Comparison of ENCODE assay signal across 21 cellular contexts in the genomic region with DNA sequence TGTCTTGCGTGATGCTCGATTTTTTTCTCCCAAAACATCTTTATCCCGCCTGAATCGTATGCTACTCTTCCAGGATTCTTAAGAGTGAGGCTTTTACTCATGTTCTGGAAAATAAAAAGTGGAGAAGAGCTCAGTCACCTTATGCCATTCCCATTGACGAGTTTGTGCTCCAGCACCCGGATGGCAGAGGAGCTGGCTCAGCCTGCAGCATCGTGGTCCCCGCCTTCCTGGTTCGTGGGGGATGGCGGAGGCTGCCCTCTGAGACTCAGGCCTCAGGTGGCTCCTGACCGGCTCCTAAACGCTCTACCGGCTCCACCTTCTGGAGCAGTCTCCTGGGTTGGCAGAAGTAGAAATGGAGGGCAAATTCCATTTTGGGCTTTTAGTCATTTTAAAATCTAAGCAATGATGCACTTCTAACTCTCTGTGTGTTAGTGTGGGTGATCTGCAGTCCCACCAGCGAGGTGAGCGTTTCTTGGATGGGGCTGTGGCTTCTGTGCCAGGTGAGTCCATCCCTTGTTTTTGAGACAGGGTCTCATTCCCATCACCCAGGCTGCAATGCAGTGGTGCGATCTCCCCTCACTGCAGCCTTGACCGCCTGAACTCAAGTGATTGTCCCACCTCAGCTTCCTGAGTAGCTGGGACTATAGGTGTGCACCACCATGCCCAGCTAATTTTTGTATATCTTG. TPM values are rescaled to one million over a fixed set of nuclear protein-coding genes. Genes with fewer than 3 reads are reported as not detected.
DNase-seq lines count a peak whose midpoint lies in the region; ATAC-seq, FAIRE-seq and TF ChIP-seq lines count a peak whose summit lies in the region.
"Had no signal": no experiment of that assay in that cellular context is flagged by ENCODE, and none has a peak within 500 bp of the region (broad histone marks: within the 10 kb centered on the region; RNA-seq: fewer than 3 reads in every experiment).

No MANE protein-coding gene starts in this region.

- H3K9me3 Mint-ChIP-seq in CD8-positive, alpha-beta T cell = no peaks in the 10 kb centered on the region
- H3K9me3 Mint-ChIP-seq in activated naive CD8-positive, alpha-beta T cell treated with anti-CD3 and anti-CD28 coated beads, Interleukin-2, amount 50 U/mL, for 24 hours = peaks cover 4% of the 10 kb centered on the region
- H3K9me3 Mint-ChIP-seq: CD4-positive, alpha-beta T cell had no signal

- H3K36me3 ChIP-seq in SK-N-SH (replicated peaks in 1 of 2; ENCODE audit: control insufficient read depth in 1 of 2, insufficient read depth in 2 of 2, low read length in 1 of 2) = no peaks in the 10 kb centered on the region
- H3K36me3 ChIP-seq in CD8-positive, alpha-beta T cell (ENCODE audit: insufficient read depth, low read length) = no peaks in the 10 kb centered on the region
- H3K36me3 ChIP-seq in pancreas = no peaks in the 10 kb centered on the region
- H3K36me3 ChIP-seq in left ventricle myocardium inferior = no peaks in the 10 kb centered on the region
- H3K36me3 ChIP-seq: SJSA1, tibial artery had no signal

- H3K4me2 ChIP-seq in SK-N-SH = no peak overlapping the region

- no peak overlapping the region for H2AFZ ChIP-seq in SK-N-SH (ENCODE audit: low read depth)

- H3K4me1 ChIP-seq in SK-N-SH (ENCODE audit: control insufficient read depth in 1 of 2, insufficient read depth in 2 of 2, low read depth in 1 of 2, low read length in 1 of 2) (peaks cover 0 to 28% of the 10 kb centered on the region in 2 experiments; a peak in 1 of 4 replicates), pancreas (peaks cover 57 to 63% (median 59%) of the 10 kb centered on the region in 3 donors), left ventricle myocardium inferior (peaks cover 20% of the 10 kb centered on the region)
- no peaks in the 10 kb centered on the region for H3K4me1 ChIP-seq in CD8-positive, alpha-beta T cell (ENCODE audit: insufficient read depth, low read length)
- H3K4me1 ChIP-seq: SJSA1 had no signal

- H3K4me3 ChIP-seq in SK-N-SH (ENCODE audit: low read depth in 2 of 2, low read length in 1 of 2) (no peak overlapping the region), pancreas (no peak overlapping the region), left ventricle myocardium inferior (no peak overlapping the region)
- H3K4me3 ChIP-seq in CD8-positive, alpha-beta T cell (ENCODE audit: low read depth, low read length) = no peak overlapping the region
- H3K4me3 ChIP-seq: SJSA1, tibial artery had no signal

- intact Hi-C loops in CD8-positive, alpha-beta T cell (cut with DNase I, micrococcal nuclease) = no loop called here
- intact Hi-C loops in pancreas (cut with DNase I) = no loop called here
- intact Hi-C loops in left ventricle myocardium inferior (cut with micrococcal nuclease) = no loop called here

- H3K9me3 ChIP-seq in SK-N-SH = no peaks in the 10 kb centered on the region
- H3K9me3 ChIP-seq in CD8-positive, alpha-beta T cell (ENCODE audit: low read length) = no peaks in the 10 kb centered on the region
- H3K9me3 ChIP-seq in pancreas = no peaks in the 10 kb centered on the region
- no peaks in the 10 kb centered on the region for H3K9me3 ChIP-seq in left ventricle myocardium inferior (replicated peaks)
- H3K9me3 ChIP-seq: SJSA1, tibial artery had no signal

- CTCF ChIA-PET in SK-N-SH (lab: Yijun Ruan, JAX) = interaction anchor here (0.6 to 1.0 kb wide), 2 partner anchors 13 to 53 kb away, joined by 3 to 5 read pairs; no protein-coding TSS in a partner anchor
- CTCF ChIA-PET in CD8-positive, alpha-beta T cell (lab: Charles Lee) = no interaction called here

- H3K27me3 Mint-ChIP-seq in CD8-positive, alpha-beta T cell (ENCODE audit: low read depth) = no peaks in the 10 kb centered on the region
- peaks cover 2% of the 10 kb centered on the region for H3K27me3 Mint-ChIP-seq in activated naive CD8-positive, alpha-beta T cell treated with anti-CD3 and anti-CD28 coated beads, Interleukin-2, amount 50 U/mL, for 24 hours
- H3K27me3 Mint-ChIP-seq: CD4-positive, alpha-beta T cell had no signal

- ATAC-seq in SK-N-SH treated with all-trans-retinoic acid at 6 μM for 48 hours (no peak), pancreas (no peak), GM18511 (IDR thresholded peaks at IDR 0.05; ENCODE audit: unreplicated experiment) (no peak), HG03432 (IDR thresholded peaks at IDR 0.05; ENCODE audit: unreplicated experiment) (no peak)
- no peak for ATAC-seq in CD8-positive, alpha-beta T cell
- no peak for ATAC-seq in activated naive CD8-positive, alpha-beta T cell treated with anti-CD3 and anti-CD28 coated beads, Interleukin-2, amount 50 U/mL, for 24 hours
- ATAC-seq: left ventricle myocardium superior had no signal

- peaks cover 4% of the 10 kb centered on the region for H3K4me1 Mint-ChIP-seq in CD8-positive, alpha-beta T cell (ENCODE audit: low read depth)
- peaks cover 6% of the 10 kb centered on the region for H3K4me1 Mint-ChIP-seq in activated naive CD8-positive, alpha-beta T cell treated with anti-CD3 and anti-CD28 coated beads, Interleukin-2, amount 50 U/mL, for 24 hours

- no peak for TF ChIP-seq EP300 in SK-N-SH (IDR thresholded peaks at IDR 0.05; ENCODE audit: borderline replicate concordance in 1 of 2, low read depth in 1 of 2, low read length in 1 of 2)

- H3F3A ChIP-seq in SK-N-SH (replicated peaks; ENCODE audit: insufficient read depth) = no peaks in the 10 kb centered on the region

- no peak overlapping the region for H3K9ac ChIP-seq in SK-N-SH

- 96% methylated on average over 17 of the region's 17 CpGs for WGBS in SK-N-SH (ENCODE audit: low lambda C conversion rate)
- WGBS in pancreas, 2 donors = 76 to 87% methylated on average over 17 of the region's 17 CpGs

- H3K27me3 ChIP-seq in SK-N-SH (ENCODE audit: insufficient read depth) (no peaks in the 10 kb centered on the region), pancreas (no peaks in the 10 kb centered on the region), left ventricle myocardium inferior (ENCODE audit: low read depth) (peaks cover 19% of the 10 kb centered on the region)
- H3K27me3 ChIP-seq in CD8-positive, alpha-beta T cell (ENCODE audit: insufficient read depth, low read length) = no peaks in the 10 kb centered on the region

- H3K36me3 Mint-ChIP-seq in CD8-positive, alpha-beta T cell = peaks cover 22% of the 10 kb centered on the region
- peaks cover 9% of the 10 kb centered on the region for H3K36me3 Mint-ChIP-seq in activated naive CD8-positive, alpha-beta T cell treated with anti-CD3 and anti-CD28 coated beads, Interleukin-2, amount 50 U/mL, for 24 hours (ENCODE audit: low read depth)

- POLR2A ChIA-PET in SK-N-SH (lab: Yijun Ruan, JAX) = no interaction called here
- POLR2A ChIA-PET in CD8-positive, alpha-beta T cell (lab: Charles Lee) = no interaction called here

- DNase-seq in SK-N-SH = peak; percentile 10
- no peak for DNase-seq in CD8-positive, alpha-beta T cell
- DNase-seq in activated naive CD8-positive, alpha-beta T cell treated with anti-CD3 and anti-CD28 coated beads, Interleukin-2, amount 50 U/mL, for 24 hours = no peak
- DNase-seq in pancreas = peak; percentile 4 to 46 (median 18)
- DNase-seq in left ventricle myocardium inferior = no peak
- DNase-seq: 8988T, cerebellar nuclear complex, GOT3 had no signal

- no peak for TF ChIP-seq RAD21 in SK-N-SH (IDR thresholded peaks at IDR 0.05; ENCODE audit: low read length)

- no peak for TF ChIP-seq CTCF in SK-N-SH (IDR thresholded peaks at IDR 0.05)
- no peak for TF ChIP-seq CTCF in CD8-positive, alpha-beta T cell (IDR thresholded peaks at IDR 0.05)
- TF ChIP-seq CTCF in pancreas (IDR thresholded peaks at IDR 0.05) = no peak
- no peak for TF ChIP-seq CTCF in left ventricle myocardium inferior (IDR thresholded peaks at IDR 0.05; ENCODE audit: borderline replicate concordance)

- H3K27ac ChIP-seq in SK-N-SH (ENCODE audit: low read depth in 2 of 2, low read length in 1 of 2) (no peak overlapping the region), pancreas (no peak overlapping the region), left ventricle myocardium inferior (replicated peaks) (no peak overlapping the region)
- H3K27ac ChIP-seq in CD8-positive, alpha-beta T cell (ENCODE audit: low read depth, low read length) = no peak overlapping the region
- H3K27ac ChIP-seq: SJSA1, tibial artery had no signal

- peak overlapping the region; percentile 69 for H3K27ac Mint-ChIP-seq in CD8-positive, alpha-beta T cell
- H3K27ac Mint-ChIP-seq in activated naive CD8-positive, alpha-beta T cell treated with anti-CD3 and anti-CD28 coated beads, Interleukin-2, amount 50 U/mL, for 24 hours = peak overlapping the region; percentile 74
- H3K27ac Mint-ChIP-seq: CD4-positive, alpha-beta T cell had no signal

- no peaks in the 10 kb centered on the region for H4K20me1 ChIP-seq in SK-N-SH (ENCODE audit: insufficient read depth)

- FAIRE-seq in pancreas (lab: Jason Lieb, UNC) = no peak
- FAIRE-seq: endometrium, TTC549 had no signal

- no peak overlapping the region for H3K4me3 Mint-ChIP-seq in CD8-positive, alpha-beta T cell
- H3K4me3 Mint-ChIP-seq in activated naive CD8-positive, alpha-beta T cell treated with anti-CD3 and anti-CD28 coated beads, Interleukin-2, amount 50 U/mL, for 24 hours = peak overlapping the region; percentile 42
- H3K4me3 Mint-ChIP-seq: CD4-positive, alpha-beta T cell had no signal

- H3K9me2 ChIP-seq in SK-N-SH = no peaks in the 10 kb centered on the region

- no peaks in the 10 kb centered on the region for H3K79me2 ChIP-seq in SK-N-SH (ENCODE audit: insufficient read depth)

RNA-seq across cellular contexts. Expression of gene RTP5, which starts 27.8 kb away (rescaled TPM):
- polyA plus RNA-seq in SK-N-SH (2012; rRNA removed) = not detected in 2 replicates
- not detected in 2 replicates for polyA plus RNA-seq in SK-N-SH (2012; cell fraction: cytosol; rRNA removed)
- not detected in 2 replicates for polyA plus RNA-seq in SK-N-SH (2012; cell fraction: nucleus; rRNA removed)
- 1 to 10 TPM; 1.8 to 2.7 TPM for total RNA-seq in CD8-positive, alpha-beta T cell
- not detected for total RNA-seq in pancreas
- polyA plus RNA-seq in pancreas = under 1 TPM; 0.02 to 0.19 TPM
- not detected for total RNA-seq in left ventricle myocardium inferior
- total RNA-seq: HT-29, left ventricle myocardium superior, NCI-H460, renal cortical epithelial cell, SJSA1 had no signal

RNA-seq across cellular contexts. Expression of gene PDCD1, which starts 38.7 kb away (rescaled TPM):
- not detected in 2 replicates for polyA plus RNA-seq in SK-N-SH (2012; rRNA removed)
- polyA plus RNA-seq in SK-N-SH (2012; cell fraction: cytosol; rRNA removed) = not detected in 2 replicates
- polyA plus RNA-seq in SK-N-SH (2012; cell fraction: nucleus; rRNA removed) = not detected in 2 replicates
- 10 to 100 TPM in 1 of 2 experiments, 1 to 10 TPM in 1; 8.0 to 10.7 TPM for total RNA-seq in CD8-positive, alpha-beta T cell
- total RNA-seq in pancreas = under 1 TPM in 5 of 6 donors, not detected in 1; 0.14 to 0.63 (median 0.29) TPM
- polyA plus RNA-seq in pancreas = under 1 TPM; 0.09 to 0.23 TPM
- 3.3 TPM for total RNA-seq in left ventricle myocardium inferior
- total RNA-seq: HT-29, myocyte, NCI-H460, SJSA1 had no signal

Comparison
In these comparisons a context has a peak if more than half of its experiments do, and no peak if none do; other contexts are left out.
1. DNase-seq: peak in SK-N-SH (single experiment) and pancreas (6 of 6); none in CD8-positive, alpha-beta T cell (0 of 7), activated naive CD8-positive, alpha-beta T cell treated with anti-CD3 and anti-CD28 coated beads, Interleukin-2, amount 50 U/mL, for 24 hours (single experiment) and left ventricle myocardium inferior (single experiment).